In genomic region chr1:2499986-2500596, GRCh38 we compare ENCODE assay signal across 14 cellular contexts. TPM values are rescaled to one million over a fixed set of nuclear protein-coding genes. Genes with fewer than 3 reads are reported as not detected.
A peak's percentile ranks its signal among the peaks of the same experiment; 100 is the strongest.
DNase-seq lines count a peak whose midpoint lies in the region; ATAC-seq and TF ChIP-seq lines count a peak whose summit lies in the region.
"Had no signal": no experiment of that assay in that cellular context is flagged by ENCODE, and none has a peak within 500 bp of the region (broad histone marks: within the 10 kb centered on the region; RNA-seq: fewer than 3 reads in every experiment).

No MANE protein-coding gene starts in this region.

- CTCF ChIA-PET in RWPE1 (lab: Yijun Ruan, JAX) = interaction anchor here (0.7 kb wide), 1 partner anchor 73 kb away, joined by 4 read pairs; no protein-coding TSS in a partner anchor

- no peaks in the 10 kb centered on the region for H3K27me3 Mint-ChIP-seq in activated naive CD8-positive, alpha-beta T cell treated with anti-CD3 and anti-CD28 coated beads, Interleukin-2, amount 50 U/mL, for 24 hours

- no peaks in the 10 kb centered on the region for H3K9me2 ChIP-seq in Karpas-422 (replicated peaks; ENCODE audit: insufficient read depth, low read length)

- peaks cover 15% of the 10 kb centered on the region; the same call in 1 of the 2 replicates for H4K20me1 ChIP-seq in Karpas-422 (ENCODE audit: insufficient read depth, low read depth, low read length)

- H3K27ac ChIP-seq in RWPE1 = peak overlapping the region; percentile 72
- no peak overlapping the region for H3K27ac ChIP-seq in Karpas-422 (ENCODE audit: low read length)
- H3K27ac ChIP-seq: HL-60 had no signal

- peak overlapping the region; percentile 39 for H3K27ac Mint-ChIP-seq in activated naive CD8-positive, alpha-beta T cell treated with anti-CD3 and anti-CD28 coated beads, Interleukin-2, amount 50 U/mL, for 24 hours

- TF ChIP-seq CTCF in RWPE1 (conservative IDR thresholded peaks at IDR 0.05; ENCODE audit: low read depth) = no peak

- no peaks in the 10 kb centered on the region for H3K9me3 ChIP-seq in Karpas-422 (ENCODE audit: low read length)

- no peak overlapping the region for H2AFZ ChIP-seq in Karpas-422 (ENCODE audit: low read length)

- no peak overlapping the region for H3K4me2 ChIP-seq in Karpas-422 (ENCODE audit: low read depth, low read length, poor library complexity, severe bottlenecking)

- H3K36me3 Mint-ChIP-seq in activated naive CD8-positive, alpha-beta T cell treated with anti-CD3 and anti-CD28 coated beads, Interleukin-2, amount 50 U/mL, for 24 hours (ENCODE audit: low read depth) = no peaks in the 10 kb centered on the region

- peak; percentile 8 for ATAC-seq in activated naive CD8-positive, alpha-beta T cell treated with anti-CD3 and anti-CD28 coated beads, Interleukin-2, amount 50 U/mL, for 24 hours
- peak; percentile 9 for ATAC-seq in stimulated activated naive CD8-positive, alpha-beta T cell treated with anti-CD3 and anti-CD28 coated beads, Interleukin-15, Interleukin-2, amounts not matched to agents 100 U/mL and 50 U/mL, for 24 hours

- no peaks in the 10 kb centered on the region for H3K9me3 Mint-ChIP-seq in activated naive CD8-positive, alpha-beta T cell treated with anti-CD3 and anti-CD28 coated beads, Interleukin-2, amount 50 U/mL, for 24 hours

- no peak overlapping the region for H3K4me3 Mint-ChIP-seq in activated naive CD8-positive, alpha-beta T cell treated with anti-CD3 and anti-CD28 coated beads, Interleukin-2, amount 50 U/mL, for 24 hours

- no peaks in the 10 kb centered on the region for H3K79me2 ChIP-seq in Karpas-422 (ENCODE audit: low read length)

- H3K4me1 Mint-ChIP-seq in activated naive CD8-positive, alpha-beta T cell treated with anti-CD3 and anti-CD28 coated beads, Interleukin-2, amount 50 U/mL, for 24 hours = peaks cover 23% of the 10 kb centered on the region

- no peak overlapping the region for H3K4me3 ChIP-seq in Karpas-422 (ENCODE audit: low read length)

- no peaks in the 10 kb centered on the region for H3K27me3 ChIP-seq in Karpas-422 (ENCODE audit: low read length)

- H3K4me1 ChIP-seq in Karpas-422 (ENCODE audit: low read length) = peaks cover 38% of the 10 kb centered on the region

- DNase-seq in activated effector memory CD4-positive, alpha-beta T cell treated with Interleukin-2 at 50 U/mL for 16 hours = peak; percentile 25
- DNase-seq in activated effector memory CD4-positive, alpha-beta T cell treated with anti-CD3 and anti-CD28 coated beads, Interleukin-2, amount 50 U/mL, for 16 hours = no peak
- no peak for DNase-seq in RWPE1 (ENCODE audit: low spot score)
- DNase-seq in activated naive CD8-positive, alpha-beta T cell treated with anti-CD3 and anti-CD28 coated beads, Interleukin-2, amount 50 U/mL, for 24 hours = no peak
- DNase-seq in stimulated activated naive CD8-positive, alpha-beta T cell treated with anti-CD3 and anti-CD28 coated beads, Interleukin-15, Interleukin-2, amounts not matched to agents 100 U/mL and 50 U/mL, for 24 hours = no peak
- no peak for DNase-seq in stimulated activated CD8-positive, alpha-beta memory T cell treated with anti-CD3 and anti-CD28 coated beads, Interleukin-4, amount 100 ng/mL, for 48 hours
- DNase-seq in HuH-7 (ENCODE audit: low spot score) = no peak
- DNase-seq in Karpas-422 = no peak
- DNase-seq: NCI-H2107 had no signal

- POLR2A ChIA-PET in RWPE1 (lab: Yijun Ruan, JAX; ENCODE audit: low non-redundant PET) = no interaction called here

- no peak overlapping the region for H3K9ac ChIP-seq in Karpas-422 (ENCODE audit: low read length)

- H3K36me3 ChIP-seq in Karpas-422 (ENCODE audit: insufficient read depth, low read length) = no peaks in the 10 kb centered on the region

RNA-seq across cellular contexts. Expression of gene PLCH2, which starts 24.0 kb away (rescaled TPM):
- 0.11 and 0.19 TPM in 2 replicates for total RNA-seq in Karpas-422 (2014; rRNA removed; shearing (Covaris generic); ENCODE audit: low replicate concordance)

RNA-seq across cellular contexts. Expression of gene PANK4, which starts 26.3 kb away (rescaled TPM):
- 25.1 and 25.8 TPM in 2 replicates for total RNA-seq in Karpas-422 (2014; rRNA removed; shearing (Covaris generic); ENCODE audit: low replicate concordance)

RNA-seq across cellular contexts. Expression of gene HES5, which starts 30.0 kb away (rescaled TPM):
- total RNA-seq in Karpas-422 (2014; rRNA removed; shearing (Covaris generic); ENCODE audit: low replicate concordance) = not detected in 2 replicates
- total RNA-seq: glomerular endothelial cell; MCF 10A; pulmonary artery endothelial cell; T-helper 2 cell treated with Interferon-gamma antibody and Interleukin-4, amounts not matched to agents 100 ng/mL and 5 ng/mL, for 36 hours had no signal

RNA-seq across cellular contexts. Expression of gene TNFRSF14, which starts 56.1 kb away (rescaled TPM):
- 10.3 and 15.6 TPM in 2 replicates for total RNA-seq in Karpas-422 (2014; rRNA removed; shearing (Covaris generic); ENCODE audit: low replicate concordance)
